ENCODE assay signal across 2 cellular contexts in the genomic region with DNA sequence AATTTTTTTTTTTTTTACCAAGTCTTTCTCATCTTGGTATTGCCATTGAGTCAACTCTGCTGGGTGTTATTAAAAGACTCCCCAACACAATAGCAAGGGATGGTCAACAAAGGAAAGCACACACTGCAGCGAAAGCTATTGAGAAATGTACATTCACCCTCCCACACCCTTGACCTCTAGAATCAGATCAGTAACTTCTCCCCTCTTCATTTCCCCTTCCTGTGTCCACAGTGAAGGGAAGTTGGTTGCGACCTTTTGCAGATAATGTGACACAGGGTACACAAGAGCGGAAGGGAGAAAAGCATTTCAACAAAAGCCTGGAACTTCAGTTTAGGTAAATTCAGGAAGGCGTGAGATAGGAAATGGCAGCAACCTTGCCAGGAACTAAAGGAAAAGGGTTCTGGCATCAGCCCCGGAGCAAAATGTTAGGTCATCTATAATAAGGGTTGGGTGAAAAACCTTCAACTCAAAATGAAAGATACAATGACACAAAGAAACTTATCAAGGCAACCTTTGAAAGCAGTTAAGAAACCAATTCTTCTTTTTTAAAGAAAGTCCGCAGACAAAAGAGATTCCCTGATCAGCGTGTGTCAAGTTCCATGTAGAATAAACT.
TF ChIP-seq lines count a peak whose summit lies in the region.

No MANE protein-coding gene starts in this region.

TF ChIP-seq in endothelial cell of umbilical vein, 7 proteins besides CTCF, POLR2A, EP300 and RAD21:
- no peak for TF ChIP-seq MYC (IDR thresholded peaks at IDR 0.05; ENCODE audit: low read depth, low read length)
- no peak for TF ChIP-seq FOS (IDR thresholded peaks at IDR 0.05; ENCODE audit: borderline replicate concordance, insufficient read depth, low read length)
- TF ChIP-seq, protein P1, sequence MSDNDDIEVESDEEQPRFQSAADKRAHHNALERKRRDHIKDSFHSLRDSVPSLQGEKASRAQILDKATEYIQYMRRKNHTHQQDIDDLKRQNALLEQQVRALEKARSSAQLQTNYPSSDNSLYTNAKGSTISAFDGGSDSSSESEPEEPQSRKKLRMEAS (IDR thresholded peaks at IDR 0.05; ENCODE audit: insufficient read depth, insufficient read length), result no peak
- no peak for TF ChIP-seq EZH2 (IDR thresholded peaks at IDR 0.05; ENCODE audit: borderline replicate concordance, low read depth, low read length, severe bottlenecking)
- no peak for TF ChIP-seq JUN (IDR thresholded peaks at IDR 0.05; ENCODE audit: borderline replicate concordance, insufficient read depth, insufficient read length, low read depth)
- peak; percentile 64 for TF ChIP-seq POLR2AphosphoS5 (IDR thresholded peaks at IDR 0.05; ENCODE audit: insufficient read depth, low read depth, low read length)
- peak; percentile 97 for TF ChIP-seq GATA2 (IDR thresholded peaks at IDR 0.05; ENCODE audit: insufficient read depth, insufficient read length, low read depth, low read length)

TF ChIP-seq in SK-N-SH, 30 proteins besides CTCF, POLR2A, EP300 and RAD21:
- TF ChIP-seq, protein P2, sequence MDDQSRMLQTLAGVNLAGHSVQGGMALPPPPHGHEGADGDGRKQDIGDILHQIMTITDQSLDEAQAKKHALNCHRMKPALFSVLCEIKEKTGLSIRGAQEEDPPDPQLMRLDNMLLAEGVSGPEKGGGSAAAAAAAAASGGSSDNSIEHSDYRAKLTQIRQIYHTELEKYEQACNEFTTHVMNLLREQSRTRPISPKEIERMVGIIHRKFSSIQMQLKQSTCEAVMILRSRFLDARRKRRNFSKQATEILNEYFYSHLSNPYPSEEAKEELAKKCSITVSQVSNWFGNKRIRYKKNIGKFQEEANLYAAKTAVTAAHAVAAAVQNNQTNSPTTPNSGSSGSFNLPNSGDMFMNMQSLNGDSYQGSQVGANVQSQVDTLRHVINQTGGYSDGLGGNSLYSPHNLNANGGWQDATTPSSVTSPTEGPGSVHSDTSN (IDR thresholded peaks at IDR 0.05), result no peak
- TF ChIP-seq MXI1 (IDR thresholded peaks at IDR 0.05; ENCODE audit: low read depth, low read length) (no peak), NRF1 (IDR thresholded peaks at IDR 0.05; ENCODE audit: low read depth, low read length) (no peak), TEAD4 (IDR thresholded peaks at IDR 0.05; ENCODE audit: borderline replicate concordance, insufficient read depth) (no peak)
- TF ChIP-seq, protein P3, sequence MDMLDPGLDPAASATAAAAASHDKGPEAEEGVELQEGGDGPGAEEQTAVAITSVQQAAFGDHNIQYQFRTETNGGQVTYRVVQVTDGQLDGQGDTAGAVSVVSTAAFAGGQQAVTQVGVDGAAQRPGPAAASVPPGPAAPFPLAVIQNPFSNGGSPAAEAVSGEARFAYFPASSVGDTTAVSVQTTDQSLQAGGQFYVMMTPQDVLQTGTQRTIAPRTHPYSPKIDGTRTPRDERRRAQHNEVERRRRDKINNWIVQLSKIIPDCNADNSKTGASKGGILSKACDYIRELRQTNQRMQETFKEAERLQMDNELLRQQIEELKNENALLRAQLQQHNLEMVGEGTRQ (IDR thresholded peaks at IDR 0.05; ENCODE audit: borderline replicate concordance, low read depth, low read length), result no peak
- TF ChIP-seq, protein P1 (IDR thresholded peaks at IDR 0.05; ENCODE audit: low read depth), result no peak
